Comparison of ENCODE assay signal across 23 cellular contexts in the genomic region with DNA sequence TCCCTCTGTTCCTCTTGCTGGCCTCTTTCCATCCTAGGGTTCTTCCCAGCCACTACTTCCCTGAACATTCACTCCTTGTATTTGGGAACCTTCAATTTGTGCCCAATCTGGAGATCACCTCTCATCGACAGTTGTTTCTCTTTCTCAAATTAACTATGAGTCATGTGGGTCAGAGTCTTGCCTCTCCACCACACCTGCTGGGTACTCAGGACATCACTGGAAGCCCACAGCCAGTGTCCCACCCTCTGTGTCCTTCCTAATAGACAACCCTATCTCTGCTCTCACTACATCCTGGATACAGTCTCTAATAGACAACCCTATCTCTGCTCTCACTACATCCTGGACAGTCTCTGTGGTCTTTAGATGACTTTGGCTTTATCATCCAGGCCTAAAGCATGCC.
"Had no signal": no experiment of that assay in that cellular context is flagged by ENCODE, and none has a peak within 500 bp of the region (broad histone marks: within the 10 kb centered on the region; RNA-seq: fewer than 3 reads in every experiment).

No MANE protein-coding gene starts in this region.

- H3K27ac ChIP-seq: left lung, neural progenitor cell, parathyroid adenoma, right lobe of liver, thoracic aorta, upper lobe of left lung, vagina had no signal

- H3K9me3 ChIP-seq: left lung, right lobe of liver, thoracic aorta, upper lobe of left lung, vagina had no signal

- H3K79me2 ChIP-seq: parathyroid adenoma had no signal

- DNase-seq: activated CD4-positive, alpha-beta T cell treated with anti-CD3 and anti-CD28 coated beads for 36 hours; activated CD4-positive, CD25-positive, alpha-beta regulatory T cell; activated CD8-positive, alpha-beta memory T cell treated with anti-CD3 and anti-CD28 coated beads, Interleukin-2, amount 10 ng/mL, durations not matched to agents 7 days and 5 days; activated CD8-positive, alpha-beta T cell treated with anti-CD3 and anti-CD28 coated beads, Interleukin-2, amount 10 ng/mL, durations not matched to agents 7 days and 5 days; activated effector memory CD4-positive, alpha-beta T cell treated with Interleukin-2 at 50 U/mL for 16 hours; activated naive CD4-positive, alpha-beta T cell treated with Interleukin-2 at 50 U/mL for 16 hours; activated T-cell treated with anti-CD3 and anti-CD28 coated beads, Interleukin-2, amount 50 U/mL, for 48 hours; cortex of kidney; left lung; naive thymus-derived CD4-positive, alpha-beta T cell; occipital lobe; right lobe of liver; stimulated activated CD4-positive, alpha-beta T cell treated with anti-CD3 and anti-CD28 coated beads, Interleukin-4, amount 100 ng/mL, for 1 hour; stimulated activated naive CD8-positive, alpha-beta T cell treated with anti-CD3 and anti-CD28 coated beads, Interleukin-15, Interleukin-2, amounts not matched to agents 100 U/mL and 50 U/mL, for 24 hours; SW 1271; T-helper 9 cell; upper lobe of left lung had no signal

- ATAC-seq: activated CD4-positive, alpha-beta T cell treated with anti-CD3 and anti-CD28 coated beads for 36 hours; activated CD8-positive, alpha-beta memory T cell treated with anti-CD3 and anti-CD28 coated beads, Interleukin-2, amount 10 ng/mL, durations not matched to agents 7 days and 5 days; activated CD8-positive, alpha-beta T cell treated with anti-CD3 and anti-CD28 coated beads, Interleukin-2, amount 10 ng/mL, durations not matched to agents 7 days and 5 days; left lung; naive thymus-derived CD4-positive, alpha-beta T cell; stimulated activated naive CD8-positive, alpha-beta T cell treated with anti-CD3 and anti-CD28 coated beads, Interleukin-15, Interleukin-2, amounts not matched to agents 100 U/mL and 50 U/mL, for 24 hours had no signal

- H2AFZ ChIP-seq: neural progenitor cell had no signal

- H3K9ac ChIP-seq: neural progenitor cell, parathyroid adenoma had no signal

- H3K4me2 ChIP-seq: neural progenitor cell had no signal

- H3K27ac Mint-ChIP-seq: activated CD4-positive, alpha-beta T cell treated with anti-CD3 and anti-CD28 coated beads for 36 hours; activated CD8-positive, alpha-beta memory T cell treated with anti-CD3 and anti-CD28 coated beads, Interleukin-2, amount 10 ng/mL, durations not matched to agents 7 days and 5 days; activated CD8-positive, alpha-beta T cell treated with anti-CD3 and anti-CD28 coated beads, Interleukin-2, amount 10 ng/mL, durations not matched to agents 7 days and 5 days; activated naive CD8-positive, alpha-beta T cell; naive thymus-derived CD4-positive, alpha-beta T cell; neural progenitor cell; T-helper 1 cell treated with Interleukin-12 subunit alpha and Interleukin-12 subunit beta and Interleukin-4 antibody, amounts not matched to agents 30 μg/mL and 1 μg/mL, for 36 hours had no signal

- H3K4me1 ChIP-seq: left lung, right lobe of liver, upper lobe of left lung had no signal

- H3K9me3 Mint-ChIP-seq: neural progenitor cell; T-helper 1 cell treated with Interleukin-12 subunit alpha and Interleukin-12 subunit beta and Interleukin-4 antibody, amounts not matched to agents 30 μg/mL and 1 μg/mL, for 36 hours had no signal

- H3K36me3 Mint-ChIP-seq: activated CD8-positive, alpha-beta memory T cell treated with anti-CD3 and anti-CD28 coated beads, Interleukin-2, amount 10 ng/mL, durations not matched to agents 7 days and 5 days; activated naive CD8-positive, alpha-beta T cell; naive thymus-derived CD4-positive, alpha-beta T cell; neural progenitor cell had no signal

- H3K4me3 Mint-ChIP-seq: activated CD4-positive, alpha-beta T cell treated with anti-CD3 and anti-CD28 coated beads for 36 hours; activated CD8-positive, alpha-beta memory T cell treated with anti-CD3 and anti-CD28 coated beads, Interleukin-2, amount 10 ng/mL, durations not matched to agents 7 days and 5 days; activated CD8-positive, alpha-beta T cell treated with anti-CD3 and anti-CD28 coated beads, Interleukin-2, amount 10 ng/mL, durations not matched to agents 7 days and 5 days; activated naive CD8-positive, alpha-beta T cell; naive thymus-derived CD4-positive, alpha-beta T cell; neural progenitor cell; T-helper 1 cell treated with Interleukin-12 subunit alpha and Interleukin-12 subunit beta and Interleukin-4 antibody, amounts not matched to agents 30 μg/mL and 1 μg/mL, for 36 hours had no signal

- H3K4me1 Mint-ChIP-seq: activated CD4-positive, alpha-beta T cell treated with anti-CD3 and anti-CD28 coated beads for 36 hours; activated CD8-positive, alpha-beta memory T cell treated with anti-CD3 and anti-CD28 coated beads, Interleukin-2, amount 10 ng/mL, durations not matched to agents 7 days and 5 days; naive thymus-derived CD4-positive, alpha-beta T cell had no signal

- H3K36me3 ChIP-seq: left lung, neural progenitor cell, right lobe of liver, thoracic aorta, upper lobe of left lung, vagina had no signal

- H3K27me3 ChIP-seq: left lung, neural progenitor cell, right lobe of liver, upper lobe of left lung, vagina had no signal

- H3K4me3 ChIP-seq: left lung, neural progenitor cell, thoracic aorta, upper lobe of left lung, vagina had no signal
